1 cellular context compared by ENCODE assay signal in the genomic region with DNA sequence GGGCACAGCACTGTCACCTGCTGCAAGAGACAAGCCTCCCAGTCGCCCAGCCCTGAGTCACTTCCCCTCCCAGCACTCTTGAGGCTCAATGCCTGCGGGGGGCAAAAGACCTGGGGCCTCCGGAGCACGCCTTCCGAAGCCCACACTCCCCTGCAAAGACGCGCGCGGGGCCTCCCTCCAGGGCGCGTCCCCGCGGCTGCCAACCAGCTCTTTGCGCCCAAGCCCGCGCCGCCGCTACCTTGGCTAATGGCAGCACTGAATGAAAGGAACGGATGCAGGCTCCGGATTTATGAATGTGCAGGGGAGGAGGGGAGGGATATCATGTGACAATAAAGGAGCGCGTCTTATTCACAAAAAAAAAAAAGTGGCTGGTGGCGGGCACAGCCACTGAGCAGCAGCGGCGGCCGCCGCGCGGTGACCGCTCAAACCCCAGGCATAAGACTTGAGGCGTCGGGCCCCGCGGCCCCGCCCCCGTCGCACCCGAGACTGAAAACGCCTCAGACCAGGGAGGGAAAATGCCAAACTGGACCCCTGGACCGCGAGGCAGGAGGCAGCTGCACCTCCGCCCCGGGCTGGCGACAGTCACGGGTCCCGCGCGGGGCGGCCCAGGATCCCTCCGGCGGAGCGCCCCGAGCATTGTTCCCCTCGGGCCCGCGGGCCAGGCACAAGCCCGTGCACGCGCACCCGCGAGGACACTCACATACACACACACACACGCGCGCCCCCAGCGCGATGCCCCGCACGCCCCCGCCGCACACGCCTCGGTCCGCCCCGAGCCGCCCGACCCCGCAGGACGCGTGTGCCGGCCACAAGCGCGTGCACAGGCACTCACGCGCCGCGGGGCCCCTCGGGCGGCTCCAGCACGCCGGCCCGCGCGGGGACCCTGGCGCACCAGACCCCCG.
TF ChIP-seq lines count a peak whose summit lies in the region.

No MANE protein-coding gene starts in this region.

TF ChIP-seq in HEK293, 187 proteins besides CTCF, POLR2A, EP300 and RAD21 (continued from another document and continues in another):
- TF ChIP-seq ZEB2 (tag by site-specific recombination; IDR thresholded peaks at IDR 0.05) (peak; percentile 66; the same call in 1 of the 2 replicates), ZNF521 (tag by site-specific recombination; IDR thresholded peaks at IDR 0.05) (no peak), ZNF146 (tag by site-specific recombination; IDR thresholded peaks at IDR 0.05) (no peak), ZNF2 (tag by site-specific recombination; IDR thresholded peaks at IDR 0.05) (no peak), ZNF747 (tag by site-specific recombination; IDR thresholded peaks at IDR 0.05) (no peak), SP3 (tag by site-specific recombination; IDR thresholded peaks at IDR 0.05) (peak; percentile 56; the same call in 1 of the 2 replicates), ZNF354C (tag by site-specific recombination; IDR thresholded peaks at IDR 0.05; ENCODE audit: borderline replicate concordance, low read depth) (no peak), ZNF239 (tag by site-specific recombination; IDR thresholded peaks at IDR 0.05) (no peak), ZNF175 (tag by site-specific recombination; IDR thresholded peaks at IDR 0.05) (no peak), ZNF777 (tag by site-specific recombination; IDR thresholded peaks at IDR 0.05; ENCODE audit: borderline replicate concordance) (no peak), PRDM1 (tag by site-specific recombination; IDR thresholded peaks at IDR 0.05) (no peak), ZNF121 (tag by site-specific recombination; IDR thresholded peaks at IDR 0.05) (no peak), ZNF624 (tag by site-specific recombination; IDR thresholded peaks at IDR 0.05) (no peak), KLF9 (tag by site-specific recombination; IDR thresholded peaks at IDR 0.05; ENCODE audit: low read depth) (peak; percentile 79), ZNF266 (tag by site-specific recombination; IDR thresholded peaks at IDR 0.05; ENCODE audit: low read depth) (no peak), ZNF10 (tag by site-specific recombination; IDR thresholded peaks at IDR 0.05) (no peak; the same call in 1 of the 2 replicates), TCF7L2 (IDR thresholded peaks at IDR 0.05; ENCODE audit: borderline replicate concordance, low read depth, low read length) (no peak), ZNF423 (tag by site-specific recombination; IDR thresholded peaks at IDR 0.05) (peak; percentile 86), ZFP3 (tag by site-specific recombination; IDR thresholded peaks at IDR 0.05; ENCODE audit: low read depth) (no peak), ZBTB17 (tag by site-specific recombination; IDR thresholded peaks at IDR 0.05) (no peak; the same call in 1 of the 2 replicates), ZNF48 (tag by site-specific recombination; IDR thresholded peaks at IDR 0.05) (no peak), ZNF157 (tag by site-specific recombination; IDR thresholded peaks at IDR 0.05) (no peak), ZNF837 (tag by site-specific recombination; IDR thresholded peaks at IDR 0.05) (no peak), HOXC10 (CRISPR knock-in tag; IDR thresholded peaks at IDR 0.05) (no peak), ZNF548 (tag by site-specific recombination; IDR thresholded peaks at IDR 0.05) (no peak), ZNF558 (tag by site-specific recombination; IDR thresholded peaks at IDR 0.05) (peak; percentile 14; the same call in 1 of the 2 replicates), ZNF610 (tag by site-specific recombination; IDR thresholded peaks at IDR 0.05; ENCODE audit: borderline replicate concordance) (no peak), ZFP41 (tag by site-specific recombination; IDR thresholded peaks at IDR 0.05; ENCODE audit: borderline replicate concordance) (no peak), ZNF433 (tag by site-specific recombination; IDR thresholded peaks at IDR 0.05; ENCODE audit: low read depth) (no peak), ZNF366 (tag by site-specific recombination; conservative IDR thresholded peaks at IDR 0.05) (0 out of 2 replicates have a peak, but pooled peaks have one; percentile 44), ZNF529 (tag by site-specific recombination; IDR thresholded peaks at IDR 0.05; ENCODE audit: insufficient replicate concordance) (no peak), ZNF211 (tag by site-specific recombination; IDR thresholded peaks at IDR 0.05; ENCODE audit: low read depth) (no peak), ZNF248 (tag by site-specific recombination; IDR thresholded peaks at IDR 0.05) (no peak), ZNF600 (tag by site-specific recombination; IDR thresholded peaks at IDR 0.05) (peak; percentile 88), ZNF510 (tag by site-specific recombination; IDR thresholded peaks at IDR 0.05; ENCODE audit: insufficient replicate concordance) (no peak), HOXD13 (CRISPR knock-in tag; IDR thresholded peaks at IDR 0.05; ENCODE audit: borderline replicate concordance) (no peak), ZFHX2 (tag by site-specific recombination; conservative IDR thresholded peaks at IDR 0.05) (no peak; the same call in none of the 2 replicates)
- TF ChIP-seq, protein P1, sequence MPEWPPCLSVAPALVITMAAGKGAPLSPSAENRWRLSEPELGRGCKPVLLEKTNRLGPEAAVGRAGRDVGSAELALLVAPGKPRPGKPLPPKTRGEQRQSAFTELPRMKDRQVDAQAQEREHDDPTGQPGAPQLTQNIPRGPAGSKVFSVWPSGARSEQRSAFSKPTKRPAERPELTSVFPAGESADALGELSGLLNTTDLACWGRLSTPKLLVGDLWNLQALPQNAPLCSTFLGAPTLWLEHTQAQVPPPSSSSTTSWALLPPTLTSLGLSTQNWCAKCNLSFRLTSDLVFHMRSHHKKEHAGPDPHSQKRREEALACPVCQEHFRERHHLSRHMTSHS (tag by site-specific recombination; IDR thresholded peaks at IDR 0.05), result no peak
- TF ChIP-seq, protein P2, sequence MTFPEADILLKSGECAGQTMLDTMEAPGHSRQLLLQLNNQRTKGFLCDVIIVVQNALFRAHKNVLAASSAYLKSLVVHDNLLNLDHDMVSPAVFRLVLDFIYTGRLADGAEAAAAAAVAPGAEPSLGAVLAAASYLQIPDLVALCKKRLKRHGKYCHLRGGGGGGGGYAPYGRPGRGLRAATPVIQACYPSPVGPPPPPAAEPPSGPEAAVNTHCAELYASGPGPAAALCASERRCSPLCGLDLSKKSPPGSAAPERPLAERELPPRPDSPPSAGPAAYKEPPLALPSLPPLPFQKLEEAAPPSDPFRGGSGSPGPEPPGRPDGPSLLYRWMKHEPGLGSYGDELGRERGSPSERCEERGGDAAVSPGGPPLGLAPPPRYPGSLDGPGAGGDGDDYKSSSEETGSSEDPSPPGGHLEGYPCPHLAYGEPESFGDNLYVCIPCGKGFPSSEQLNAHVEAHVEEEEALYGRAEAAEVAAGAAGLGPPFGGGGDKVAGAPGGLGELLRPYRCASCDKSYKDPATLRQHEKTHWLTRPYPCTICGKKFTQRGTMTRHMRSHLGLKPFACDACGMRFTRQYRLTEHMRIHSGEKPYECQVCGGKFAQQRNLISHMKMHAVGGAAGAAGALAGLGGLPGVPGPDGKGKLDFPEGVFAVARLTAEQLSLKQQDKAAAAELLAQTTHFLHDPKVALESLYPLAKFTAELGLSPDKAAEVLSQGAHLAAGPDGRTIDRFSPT (tag by site-specific recombination; IDR thresholded peaks at IDR 0.05), result peak; percentile 65; the same call in 1 of the 2 replicates
- TF ChIP-seq, protein P3, sequence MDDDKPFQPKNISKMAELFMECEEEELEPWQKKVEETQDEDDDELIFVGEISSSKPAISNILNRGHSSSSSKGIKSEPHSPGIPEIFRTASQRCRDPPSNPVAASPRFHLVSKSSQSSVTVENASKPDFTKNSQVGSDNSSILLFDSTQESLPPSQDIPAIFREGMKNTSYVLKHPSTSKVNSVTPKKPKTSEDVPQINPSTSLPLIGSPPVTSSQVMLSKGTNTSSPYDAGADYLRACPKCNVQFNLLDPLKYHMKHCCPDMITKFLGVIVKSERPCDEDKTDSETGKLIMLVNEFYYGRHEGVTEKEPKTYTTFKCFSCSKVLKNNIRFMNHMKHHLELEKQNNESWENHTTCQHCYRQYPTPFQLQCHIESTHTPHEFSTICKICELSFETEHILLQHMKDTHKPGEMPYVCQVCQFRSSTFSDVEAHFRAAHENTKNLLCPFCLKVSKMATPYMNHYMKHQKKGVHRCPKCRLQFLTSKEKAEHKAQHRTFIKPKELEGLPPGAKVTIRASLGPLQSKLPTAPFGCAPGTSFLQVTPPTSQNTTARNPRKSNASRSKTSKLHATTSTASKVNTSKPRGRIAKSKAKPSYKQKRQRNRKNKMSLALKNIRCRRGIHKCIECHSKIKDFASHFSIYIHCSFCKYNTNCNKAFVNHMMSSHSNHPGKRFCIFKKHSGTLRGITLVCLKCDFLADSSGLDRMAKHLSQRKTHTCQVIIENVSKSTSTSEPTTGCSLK (tag by site-specific recombination; IDR thresholded peaks at IDR 0.05), result no peak
- TF ChIP-seq, protein P4, sequence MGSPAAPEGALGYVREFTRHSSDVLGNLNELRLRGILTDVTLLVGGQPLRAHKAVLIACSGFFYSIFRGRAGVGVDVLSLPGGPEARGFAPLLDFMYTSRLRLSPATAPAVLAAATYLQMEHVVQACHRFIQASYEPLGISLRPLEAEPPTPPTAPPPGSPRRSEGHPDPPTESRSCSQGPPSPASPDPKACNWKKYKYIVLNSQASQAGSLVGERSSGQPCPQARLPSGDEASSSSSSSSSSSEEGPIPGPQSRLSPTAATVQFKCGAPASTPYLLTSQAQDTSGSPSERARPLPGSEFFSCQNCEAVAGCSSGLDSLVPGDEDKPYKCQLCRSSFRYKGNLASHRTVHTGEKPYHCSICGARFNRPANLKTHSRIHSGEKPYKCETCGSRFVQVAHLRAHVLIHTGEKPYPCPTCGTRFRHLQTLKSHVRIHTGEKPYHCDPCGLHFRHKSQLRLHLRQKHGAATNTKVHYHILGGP (tag by site-specific recombination; IDR thresholded peaks at IDR 0.05), result no peak
- TF ChIP-seq, protein P5, sequence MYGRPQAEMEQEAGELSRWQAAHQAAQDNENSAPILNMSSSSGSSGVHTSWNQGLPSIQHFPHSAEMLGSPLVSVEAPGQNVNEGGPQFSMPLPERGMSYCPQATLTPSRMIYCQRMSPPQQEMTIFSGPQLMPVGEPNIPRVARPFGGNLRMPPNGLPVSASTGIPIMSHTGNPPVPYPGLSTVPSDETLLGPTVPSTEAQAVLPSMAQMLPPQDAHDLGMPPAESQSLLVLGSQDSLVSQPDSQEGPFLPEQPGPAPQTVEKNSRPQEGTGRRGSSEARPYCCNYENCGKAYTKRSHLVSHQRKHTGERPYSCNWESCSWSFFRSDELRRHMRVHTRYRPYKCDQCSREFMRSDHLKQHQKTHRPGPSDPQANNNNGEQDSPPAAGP (tag by site-specific recombination; IDR thresholded peaks at IDR 0.05), result no peak
- TF ChIP-seq, protein P6, sequence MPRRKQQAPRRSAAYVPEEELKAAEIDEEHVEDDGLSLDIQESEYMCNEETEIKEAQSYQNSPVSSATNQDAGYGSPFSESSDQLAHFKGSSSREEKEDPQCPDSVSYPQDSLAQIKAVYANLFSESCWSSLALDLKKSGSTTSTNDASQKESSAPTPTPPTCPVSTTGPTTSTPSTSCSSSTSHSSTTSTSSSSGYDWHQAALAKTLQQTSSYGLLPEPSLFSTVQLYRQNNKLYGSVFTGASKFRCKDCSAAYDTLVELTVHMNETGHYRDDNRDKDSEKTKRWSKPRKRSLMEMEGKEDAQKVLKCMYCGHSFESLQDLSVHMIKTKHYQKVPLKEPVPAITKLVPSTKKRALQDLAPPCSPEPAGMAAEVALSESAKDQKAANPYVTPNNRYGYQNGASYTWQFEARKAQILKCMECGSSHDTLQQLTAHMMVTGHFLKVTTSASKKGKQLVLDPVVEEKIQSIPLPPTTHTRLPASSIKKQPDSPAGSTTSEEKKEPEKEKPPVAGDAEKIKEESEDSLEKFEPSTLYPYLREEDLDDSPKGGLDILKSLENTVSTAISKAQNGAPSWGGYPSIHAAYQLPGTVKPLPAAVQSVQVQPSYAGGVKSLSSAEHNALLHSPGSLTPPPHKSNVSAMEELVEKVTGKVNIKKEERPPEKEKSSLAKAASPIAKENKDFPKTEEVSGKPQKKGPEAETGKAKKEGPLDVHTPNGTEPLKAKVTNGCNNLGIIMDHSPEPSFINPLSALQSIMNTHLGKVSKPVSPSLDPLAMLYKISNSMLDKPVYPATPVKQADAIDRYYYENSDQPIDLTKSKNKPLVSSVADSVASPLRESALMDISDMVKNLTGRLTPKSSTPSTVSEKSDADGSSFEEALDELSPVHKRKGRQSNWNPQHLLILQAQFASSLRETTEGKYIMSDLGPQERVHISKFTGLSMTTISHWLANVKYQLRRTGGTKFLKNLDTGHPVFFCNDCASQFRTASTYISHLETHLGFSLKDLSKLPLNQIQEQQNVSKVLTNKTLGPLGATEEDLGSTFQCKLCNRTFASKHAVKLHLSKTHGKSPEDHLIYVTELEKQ (tag by site-specific recombination; IDR thresholded peaks at IDR 0.05; ENCODE audit: borderline replicate concordance), result no peak
- TF ChIP-seq, protein P7, sequence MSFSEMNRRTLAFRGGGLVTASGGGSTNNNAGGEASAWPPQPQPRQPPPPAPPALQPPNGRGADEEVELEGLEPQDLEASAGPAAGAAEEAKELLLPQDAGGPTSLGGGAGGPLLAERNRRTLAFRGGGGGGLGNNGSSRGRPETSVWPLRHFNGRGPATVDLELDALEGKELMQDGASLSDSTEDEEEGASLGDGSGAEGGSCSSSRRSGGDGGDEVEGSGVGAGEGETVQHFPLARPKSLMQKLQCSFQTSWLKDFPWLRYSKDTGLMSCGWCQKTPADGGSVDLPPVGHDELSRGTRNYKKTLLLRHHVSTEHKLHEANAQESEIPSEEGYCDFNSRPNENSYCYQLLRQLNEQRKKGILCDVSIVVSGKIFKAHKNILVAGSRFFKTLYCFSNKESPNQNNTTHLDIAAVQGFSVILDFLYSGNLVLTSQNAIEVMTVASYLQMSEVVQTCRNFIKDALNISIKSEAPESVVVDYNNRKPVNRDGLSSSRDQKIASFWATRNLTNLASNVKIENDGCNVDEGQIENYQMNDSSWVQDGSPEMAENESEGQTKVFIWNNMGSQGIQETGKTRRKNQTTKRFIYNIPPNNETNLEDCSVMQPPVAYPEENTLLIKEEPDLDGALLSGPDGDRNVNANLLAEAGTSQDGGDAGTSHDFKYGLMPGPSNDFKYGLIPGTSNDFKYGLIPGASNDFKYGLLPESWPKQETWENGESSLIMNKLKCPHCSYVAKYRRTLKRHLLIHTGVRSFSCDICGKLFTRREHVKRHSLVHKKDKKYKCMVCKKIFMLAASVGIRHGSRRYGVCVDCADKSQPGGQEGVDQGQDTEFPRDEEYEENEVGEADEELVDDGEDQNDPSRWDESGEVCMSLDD (tag by site-specific recombination; IDR thresholded peaks at IDR 0.05), result peak; percentile 77
- TF ChIP-seq, protein P8, sequence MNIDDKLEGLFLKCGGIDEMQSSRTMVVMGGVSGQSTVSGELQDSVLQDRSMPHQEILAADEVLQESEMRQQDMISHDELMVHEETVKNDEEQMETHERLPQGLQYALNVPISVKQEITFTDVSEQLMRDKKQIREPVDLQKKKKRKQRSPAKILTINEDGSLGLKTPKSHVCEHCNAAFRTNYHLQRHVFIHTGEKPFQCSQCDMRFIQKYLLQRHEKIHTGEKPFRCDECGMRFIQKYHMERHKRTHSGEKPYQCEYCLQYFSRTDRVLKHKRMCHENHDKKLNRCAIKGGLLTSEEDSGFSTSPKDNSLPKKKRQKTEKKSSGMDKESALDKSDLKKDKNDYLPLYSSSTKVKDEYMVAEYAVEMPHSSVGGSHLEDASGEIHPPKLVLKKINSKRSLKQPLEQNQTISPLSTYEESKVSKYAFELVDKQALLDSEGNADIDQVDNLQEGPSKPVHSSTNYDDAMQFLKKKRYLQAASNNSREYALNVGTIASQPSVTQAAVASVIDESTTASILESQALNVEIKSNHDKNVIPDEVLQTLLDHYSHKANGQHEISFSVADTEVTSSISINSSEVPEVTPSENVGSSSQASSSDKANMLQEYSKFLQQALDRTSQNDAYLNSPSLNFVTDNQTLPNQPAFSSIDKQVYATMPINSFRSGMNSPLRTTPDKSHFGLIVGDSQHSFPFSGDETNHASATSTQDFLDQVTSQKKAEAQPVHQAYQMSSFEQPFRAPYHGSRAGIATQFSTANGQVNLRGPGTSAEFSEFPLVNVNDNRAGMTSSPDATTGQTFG (tag by site-specific recombination; IDR thresholded peaks at IDR 0.05; ENCODE audit: borderline replicate concordance), result no peak
